In the genomic region with DNA sequence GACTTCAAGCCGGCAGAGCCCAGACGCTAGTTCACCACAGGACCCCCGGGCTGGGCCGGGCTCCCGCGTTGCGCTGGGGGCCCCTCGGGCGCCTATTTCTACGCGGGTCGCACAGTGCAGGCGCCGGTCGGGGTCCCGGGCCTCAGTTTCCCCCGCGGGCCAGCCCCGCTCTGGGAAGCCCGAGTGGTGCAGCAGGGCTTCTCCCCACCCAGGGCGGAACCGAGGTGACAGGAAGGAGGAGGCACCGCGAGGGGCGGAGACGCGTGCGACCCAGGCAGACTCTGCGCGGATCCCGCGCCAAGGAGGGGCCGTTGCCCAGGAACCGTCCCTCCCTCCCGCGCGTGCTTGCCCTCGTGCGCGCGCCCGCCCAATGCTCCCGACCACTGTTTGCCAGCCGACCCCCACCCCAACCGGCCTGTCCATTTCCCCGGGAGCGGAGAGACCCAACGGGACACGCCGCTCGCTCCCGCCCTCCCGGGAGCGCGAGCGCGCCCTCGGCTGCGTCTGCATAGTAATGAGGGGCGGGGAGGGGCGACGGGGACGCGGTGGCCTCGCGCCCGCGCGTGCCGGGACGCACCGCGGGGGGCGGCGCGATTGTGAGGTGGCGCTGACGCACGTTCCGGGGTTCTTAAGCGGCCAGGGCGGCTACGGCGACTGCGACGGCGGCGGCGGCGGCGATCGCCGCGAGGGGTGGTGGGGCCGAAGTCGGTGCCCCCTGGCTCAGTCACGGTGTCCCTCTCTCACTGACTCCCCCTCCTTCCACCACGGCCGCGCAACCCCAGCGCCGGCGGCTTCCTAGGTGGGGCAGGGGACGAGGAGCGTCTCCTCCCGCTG, we compare ENCODE assay signal across 8 cellular contexts. TPM values are rescaled to one million over a fixed set of nuclear protein-coding genes. Genes with fewer than 3 reads are reported as not detected.
A peak's percentile ranks its signal among the peaks of the same experiment; 100 is the strongest.
DNase-seq lines count a peak whose midpoint lies in the region; ATAC-seq and TF ChIP-seq lines count a peak whose summit lies in the region.

Gene CPEB2, plus strand, starts transcription at position 657 of the 834 bp plus-strand sequence. CDS start 193 bp downstream, outside the sequence.

- DNase-seq in AG04449 (ENCODE audit: low read depth, low spot score) (peak; percentile 59), NCI-H460 (ENCODE audit: extremely low read depth, low read depth) (peak; percentile 84), cerebellum (ENCODE audit: low spot score) (peak; percentile 95), kidney epithelial cell (ENCODE audit: low read depth) (peak; percentile 59)
- DNase-seq in activated CD4-positive, alpha-beta T cell treated with anti-CD3 and anti-CD28 coated beads for 1 hour = peak; percentile 85
- peak; percentile 93 for DNase-seq in stimulated activated CD4-positive, alpha-beta T cell treated with anti-CD3 and anti-CD28 coated beads, Interleukin-15, amount 100 ng/mL, for 24 hours

- TF ChIP-seq CTCF in AG04449 (IDR thresholded peaks at IDR 0.05; ENCODE audit: insufficient read depth, low read length, missing control alignments) = no peak
- TF ChIP-seq CTCF in kidney epithelial cell (IDR thresholded peaks at IDR 0.05; ENCODE audit: insufficient read depth, low read length, poor library complexity, severe bottlenecking) = no peak

- no peaks in the 10 kb centered on the region for H3K27me3 ChIP-seq in kidney epithelial cell (ENCODE audit: control insufficient read depth, insufficient read depth, low read length)

- no peaks in the 10 kb centered on the region for H3K36me3 ChIP-seq in kidney epithelial cell (ENCODE audit: control insufficient read depth, insufficient read depth, low read length)

- POLR2A ChIA-PET in AG04449 (lab: Yijun Ruan, JAX) = interaction anchor here (0.9 to 1.3 kb wide), 7 partner anchors 31 to 1360 kb away, joined by 3 to 9 read pairs (median 3); no protein-coding TSS in a partner anchor

- ATAC-seq in GM18870 (IDR thresholded peaks at IDR 0.05; ENCODE audit: unreplicated experiment) (peak; percentile 68), HG03108 (IDR thresholded peaks at IDR 0.05; ENCODE audit: unreplicated experiment) (peak; percentile 55)

- CTCF ChIA-PET in AG04449 (lab: Yijun Ruan, JAX) = interaction anchor here (1.8 to 3.2 kb wide), 3 partner anchors 1345 to 1348 kb away, joined by 8 to 12 read pairs (median 11); no protein-coding TSS in a partner anchor

- peak within 1 kb of the TSS; percentile 82 for H3K4me3 ChIP-seq in AG04449 (ENCODE audit: low read depth, low read length)
- H3K4me3 ChIP-seq in kidney epithelial cell (ENCODE audit: low read depth, low read length) = peak within 1 kb of the TSS; percentile 95

RNA-seq across cellular contexts. Expression of gene CPEB2, which starts in this region (rescaled TPM):
- total RNA-seq in NCI-H460 (2014; rRNA removed; shearing (Covaris generic)) = 5.8 and 6.2 TPM in 2 replicates
- 4.0 and 6.0 TPM in 2 replicates for polyA plus RNA-seq in NCI-H460 (2014; cell fraction: nucleus; rRNA removed)
- total RNA-seq in cerebellum = 24.3 TPM
- 13.0 and 13.4 TPM in 2 replicates for total RNA-seq in kidney epithelial cell

Comparison
In these comparisons a context has a peak if more than half of its experiments do, and no peak if none do; other contexts are left out.
1. Peak in every context shown above with its lines: DNase-seq, ATAC-seq and H3K4me3 ChIP-seq.